Comparison of ENCODE assay signal across 1 cellular context in the genomic region with DNA sequence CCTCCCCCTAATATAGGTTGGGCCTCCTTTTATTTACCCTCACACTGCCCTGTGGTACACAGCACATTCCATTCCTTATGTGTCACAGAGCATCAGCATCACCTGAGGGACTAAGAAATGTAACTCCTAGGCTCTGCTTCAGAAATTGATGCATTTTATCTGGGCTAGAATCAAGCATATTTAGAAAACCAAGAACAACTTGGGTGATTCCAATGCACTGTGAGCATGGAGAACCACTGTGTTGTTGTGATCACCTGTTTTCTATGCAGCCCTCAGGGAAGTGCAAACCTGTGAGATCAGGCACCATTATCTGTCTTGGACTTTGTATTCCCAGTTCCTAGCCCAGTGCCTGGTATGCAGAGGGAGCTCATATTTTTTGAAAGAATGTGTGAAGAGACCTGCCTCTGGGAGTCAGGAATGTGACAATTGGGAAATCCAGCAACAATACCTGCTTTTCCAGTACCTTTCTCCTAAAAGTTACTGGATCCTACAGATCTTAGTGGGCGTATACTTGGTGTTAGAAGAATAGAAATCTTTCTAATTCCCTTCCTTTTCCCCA.
TF ChIP-seq lines count a peak whose summit lies in the region.

No MANE protein-coding gene starts in this region.

TF ChIP-seq in HepG2, 621 proteins besides CTCF, POLR2A, EP300 and RAD21 (continued from another document):
- TF ChIP-seq, protein P1, sequence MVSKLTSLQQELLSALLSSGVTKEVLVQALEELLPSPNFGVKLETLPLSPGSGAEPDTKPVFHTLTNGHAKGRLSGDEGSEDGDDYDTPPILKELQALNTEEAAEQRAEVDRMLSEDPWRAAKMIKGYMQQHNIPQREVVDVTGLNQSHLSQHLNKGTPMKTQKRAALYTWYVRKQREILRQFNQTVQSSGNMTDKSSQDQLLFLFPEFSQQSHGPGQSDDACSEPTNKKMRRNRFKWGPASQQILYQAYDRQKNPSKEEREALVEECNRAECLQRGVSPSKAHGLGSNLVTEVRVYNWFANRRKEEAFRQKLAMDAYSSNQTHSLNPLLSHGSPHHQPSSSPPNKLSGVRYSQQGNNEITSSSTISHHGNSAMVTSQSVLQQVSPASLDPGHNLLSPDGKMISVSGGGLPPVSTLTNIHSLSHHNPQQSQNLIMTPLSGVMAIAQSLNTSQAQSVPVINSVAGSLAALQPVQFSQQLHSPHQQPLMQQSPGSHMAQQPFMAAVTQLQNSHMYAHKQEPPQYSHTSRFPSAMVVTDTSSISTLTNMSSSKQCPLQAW (CRISPR knock-in tag; IDR thresholded peaks at IDR 0.05), result 0 out of 2 replicates have a peak, but pooled peaks have one; percentile 41
- TF ChIP-seq SOX6 (IDR thresholded peaks at IDR 0.05) (no peak), SOX6 (CRISPR knock-in tag; IDR thresholded peaks at IDR 0.05) (peak; percentile 89), RCOR2 (CRISPR knock-in tag; IDR thresholded peaks at IDR 0.05) (peak; percentile 90), KDM6A (CRISPR knock-in tag; IDR thresholded peaks at IDR 0.05; ENCODE audit: low read depth) (peak; percentile 43; the same call in 1 of the 2 replicates), ZNF879 (CRISPR knock-in tag; IDR thresholded peaks at IDR 0.05) (0 out of 2 replicates have a peak, but pooled peaks have one; percentile 43), ZSCAN20 (CRISPR knock-in tag; IDR thresholded peaks at IDR 0.05; ENCODE audit: borderline replicate concordance) (no peak), ZNF331 (CRISPR knock-in tag; IDR thresholded peaks at IDR 0.05) (peak; percentile 62; the same call in 1 of the 2 replicates), HNRNPLL (IDR thresholded peaks at IDR 0.05; ENCODE audit: low read depth, low read length, poor library complexity, severe bottlenecking) (no peak), GTF3A (CRISPR knock-in tag; conservative IDR thresholded peaks at IDR 0.05) (no peak), ZNF562 (CRISPR knock-in tag; IDR thresholded peaks at IDR 0.05; ENCODE audit: borderline replicate concordance) (no peak), ZNF792 (CRISPR knock-in tag; IDR thresholded peaks at IDR 0.05) (0 out of 2 replicates have a peak, but pooled peaks have one; percentile 36), NCOA2 (CRISPR knock-in tag; IDR thresholded peaks at IDR 0.05) (peak; percentile 58; the same call in 1 of the 2 replicates), RBM22 (optimal IDR thresholded peaks at IDR 0.05; ENCODE audit: low read length) (peak; percentile 81), JUN (CRISPR knock-in tag; IDR thresholded peaks at IDR 0.05) (peak; percentile 85), BRD4 (CRISPR knock-in tag; IDR thresholded peaks at IDR 0.05) (no peak), POGZ (CRISPR knock-in tag; IDR thresholded peaks at IDR 0.05) (peak; percentile 56; the same call in 1 of the 2 replicates), ZNF235 (CRISPR knock-in tag; IDR thresholded peaks at IDR 0.05; ENCODE audit: borderline replicate concordance) (no peak), ZNF615 (CRISPR knock-in tag; IDR thresholded peaks at IDR 0.05; ENCODE audit: borderline replicate concordance) (peak; percentile 96; the same call in 1 of the 2 replicates), ZNF335 (CRISPR knock-in tag; IDR thresholded peaks at IDR 0.05) (0 out of 2 replicates have a peak, but pooled peaks have one; percentile 35), TBX3 (IDR thresholded peaks at IDR 0.05; ENCODE audit: borderline replicate concordance) (peak; percentile 52; the same call in 1 of the 2 replicates), ZNF614 (CRISPR knock-in tag; IDR thresholded peaks at IDR 0.05; ENCODE audit: borderline replicate concordance) (peak; percentile 42; the same call in 1 of the 2 replicates), XRCC5 (optimal IDR thresholded peaks at IDR 0.05; ENCODE audit: low read length) (peak; percentile 51), PITX1 (CRISPR knock-in tag; IDR thresholded peaks at IDR 0.05) (0 out of 2 replicates have a peak, but pooled peaks have one; percentile 35), MED8 (CRISPR knock-in tag; IDR thresholded peaks at IDR 0.05; ENCODE audit: insufficient replicate concordance) (peak; percentile 66), PPARG (CRISPR knock-in tag; conservative IDR thresholded peaks at IDR 0.05) (0 out of 2 replicates have a peak, but pooled peaks have one; percentile 40), FOSL1 (CRISPR knock-in tag; IDR thresholded peaks at IDR 0.05; ENCODE audit: borderline replicate concordance) (no peak; the same call in 1 of the 2 replicates), PCBP2 (optimal IDR thresholded peaks at IDR 0.05; ENCODE audit: low read depth, low read length, poor library complexity, severe bottlenecking) (peak; percentile 21)
- TF ChIP-seq, protein P2, sequence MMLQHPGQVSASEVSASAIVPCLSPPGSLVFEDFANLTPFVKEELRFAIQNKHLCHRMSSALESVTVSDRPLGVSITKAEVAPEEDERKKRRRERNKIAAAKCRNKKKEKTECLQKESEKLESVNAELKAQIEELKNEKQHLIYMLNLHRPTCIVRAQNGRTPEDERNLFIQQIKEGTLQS (CRISPR knock-in tag; IDR thresholded peaks at IDR 0.05), result peak; percentile 73; the same call in 1 of the 2 replicates
- TF ChIP-seq, protein P3, sequence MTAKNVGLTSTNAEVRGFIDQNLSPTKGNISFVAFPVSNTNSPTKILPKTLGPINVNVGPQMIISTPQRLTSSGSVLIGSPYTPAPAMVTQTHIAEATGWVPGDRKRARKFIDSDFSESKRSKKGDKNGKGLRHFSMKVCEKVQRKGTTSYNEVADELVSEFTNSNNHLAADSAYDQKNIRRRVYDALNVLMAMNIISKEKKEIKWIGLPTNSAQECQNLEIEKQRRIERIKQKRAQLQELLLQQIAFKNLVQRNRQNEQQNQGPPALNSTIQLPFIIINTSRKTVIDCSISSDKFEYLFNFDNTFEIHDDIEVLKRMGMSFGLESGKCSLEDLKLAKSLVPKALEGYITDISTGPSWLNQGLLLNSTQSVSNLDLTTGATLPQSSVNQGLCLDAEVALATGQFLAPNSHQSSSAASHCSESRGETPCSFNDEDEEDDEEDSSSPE (CRISPR knock-in tag; IDR thresholded peaks at IDR 0.05), result no peak; the same call in 1 of the 2 replicates
- TF ChIP-seq, protein P4, sequence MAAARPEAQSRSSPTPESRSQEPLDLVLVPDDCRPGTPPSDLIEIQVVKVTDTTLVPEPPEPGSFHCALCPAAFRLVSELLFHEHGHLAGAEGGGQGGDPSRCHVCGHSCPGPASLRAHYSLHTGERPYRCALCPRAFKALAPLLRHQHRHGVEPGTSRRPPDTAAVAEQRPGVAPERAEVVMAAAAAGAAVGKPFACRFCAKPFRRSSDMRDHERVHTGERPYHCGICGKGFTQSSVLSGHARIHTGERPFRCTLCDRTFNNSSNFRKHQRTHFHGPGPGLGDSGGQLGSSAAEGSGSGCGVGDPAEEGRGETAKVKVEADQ (CRISPR knock-in tag; IDR thresholded peaks at IDR 0.05; ENCODE audit: borderline replicate concordance), result no peak
- TF ChIP-seq, protein P5, sequence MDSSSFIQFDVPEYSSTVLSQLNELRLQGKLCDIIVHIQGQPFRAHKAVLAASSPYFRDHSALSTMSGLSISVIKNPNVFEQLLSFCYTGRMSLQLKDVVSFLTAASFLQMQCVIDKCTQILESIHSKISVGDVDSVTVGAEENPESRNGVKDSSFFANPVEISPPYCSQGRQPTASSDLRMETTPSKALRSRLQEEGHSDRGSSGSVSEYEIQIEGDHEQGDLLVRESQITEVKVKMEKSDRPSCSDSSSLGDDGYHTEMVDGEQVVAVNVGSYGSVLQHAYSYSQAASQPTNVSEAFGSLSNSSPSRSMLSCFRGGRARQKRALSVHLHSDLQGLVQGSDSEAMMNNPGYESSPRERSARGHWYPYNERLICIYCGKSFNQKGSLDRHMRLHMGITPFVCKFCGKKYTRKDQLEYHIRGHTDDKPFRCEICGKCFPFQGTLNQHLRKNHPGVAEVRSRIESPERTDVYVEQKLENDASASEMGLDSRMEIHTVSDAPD (CRISPR knock-in tag; IDR thresholded peaks at IDR 0.05), result peak; percentile 45; the same call in 1 of the 2 replicates
- TF ChIP-seq, protein P6, sequence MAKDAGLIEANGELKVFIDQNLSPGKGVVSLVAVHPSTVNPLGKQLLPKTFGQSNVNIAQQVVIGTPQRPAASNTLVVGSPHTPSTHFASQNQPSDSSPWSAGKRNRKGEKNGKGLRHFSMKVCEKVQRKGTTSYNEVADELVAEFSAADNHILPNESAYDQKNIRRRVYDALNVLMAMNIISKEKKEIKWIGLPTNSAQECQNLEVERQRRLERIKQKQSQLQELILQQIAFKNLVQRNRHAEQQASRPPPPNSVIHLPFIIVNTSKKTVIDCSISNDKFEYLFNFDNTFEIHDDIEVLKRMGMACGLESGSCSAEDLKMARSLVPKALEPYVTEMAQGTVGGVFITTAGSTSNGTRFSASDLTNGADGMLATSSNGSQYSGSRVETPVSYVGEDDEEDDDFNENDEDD (CRISPR knock-in tag; IDR thresholded peaks at IDR 0.05; ENCODE audit: borderline replicate concordance), result peak; percentile 12; the same call in 1 of the 2 replicates
